ENCODE assay signal across 14 cellular contexts in genomic region chr6:41256383-41256782, GRCh38. TPM values are rescaled to one million over a fixed set of nuclear protein-coding genes. Genes with fewer than 3 reads are reported as not detected.
DNase-seq lines count a peak whose midpoint lies in the region; ATAC-seq and TF ChIP-seq lines count a peak whose summit lies in the region.
"Had no signal": no experiment of that assay in that cellular context is flagged by ENCODE, and none has a peak within 500 bp of the region (broad histone marks: within the 10 kb centered on the region; RNA-seq: fewer than 3 reads in every experiment).

No MANE protein-coding gene starts in this region.

- H3K9ac ChIP-seq in parathyroid adenoma, result no peak overlapping the region

- H3K4me1 Mint-ChIP-seq in GM23338, result no peaks in the 10 kb centered on the region

- H3K9me3 ChIP-seq in HEK293 (ENCODE audit: control insufficient read depth, insufficient read depth, low read depth, low read length) (no peaks in the 10 kb centered on the region; the same call in 1 of the 2 replicates), parathyroid adenoma (ENCODE audit: control insufficient read depth, low read length) (no peaks in the 10 kb centered on the region)

- DNase-seq in NCI-H2081 (lab: John Stamatoyannopoulos, UW), result no peak
- no peak for DNase-seq in NCI-H526 treated with DMSO at 0.1 percent for 48 hours (lab: John Stamatoyannopoulos, UW)
- no peak for DNase-seq in GM23338 (ENCODE audit: low spot score)
- DNase-seq: activated CD4-positive, alpha-beta T cell treated with anti-CD3 and anti-CD28 coated beads, Interleukin-2, amount 50 U/mL, for 48 hours; activated naive CD4-positive, alpha-beta T cell treated with anti-CD3 and anti-CD28 coated beads, Interleukin-2, amount 50 U/mL, for 16 hours; NCI-H2081 treated with DMSO at 0.1 percent for 48 hours had no signal

- H3K4me3 Mint-ChIP-seq in GM23338, result no peak overlapping the region
- H3K4me3 Mint-ChIP-seq: dendritic cell treated with granulocyte-macrophage colony-stimulating factor and Interleukin-4, amounts not matched to agents 40 ng/mL and 50 ng/mL, for 4 days; natural killer cell treated with Interleukin-12 subunit alpha and Interleukin-12 subunit beta and Interleukin-15 and Interleukin-18, amount 100 ng/mL, for 72 hours had no signal

- peaks cover 11% of the 10 kb centered on the region for H3K9me3 Mint-ChIP-seq in GM23338

- H3K4me3 ChIP-seq in HEK293 (ENCODE audit: low read depth, low read length) (no peak overlapping the region), parathyroid adenoma (ENCODE audit: low read depth, low read length) (no peak overlapping the region), GM23338 (no peak overlapping the region)

- H3K79me2 ChIP-seq in parathyroid adenoma (no peaks in the 10 kb centered on the region), GM23338 (replicated peaks; ENCODE audit: insufficient read depth) (no peaks in the 10 kb centered on the region)

- H3K4me2 ChIP-seq in parathyroid adenoma (ENCODE audit: low read length) (no peak overlapping the region), GM23338 (no peak overlapping the region)

- no peaks in the 10 kb centered on the region for H3K27me3 ChIP-seq in parathyroid adenoma (ENCODE audit: control insufficient read depth, insufficient read depth, low read length)
- no peaks in the 10 kb centered on the region for H3K27me3 ChIP-seq in GM23338 (ENCODE audit: insufficient read depth)

- no peaks in the 10 kb centered on the region for H3F3A ChIP-seq in GM23338 (replicated peaks; ENCODE audit: low read depth)

- CTCF ChIA-PET in HEK293 (lab: Yijun Ruan, JAX), result interaction anchor here (0.7 to 1.4 kb wide), 2 partner anchors 63 to 77 kb away, joined by 3 to 5 read pairs; no protein-coding TSS in a partner anchor

- H3K27ac Mint-ChIP-seq in GM23338, result no peak overlapping the region
- H3K27ac Mint-ChIP-seq: dendritic cell treated with granulocyte-macrophage colony-stimulating factor and Interleukin-4, amounts not matched to agents 40 ng/mL and 50 ng/mL, for 4 days; natural killer cell treated with Interleukin-12 subunit alpha and Interleukin-12 subunit beta and Interleukin-15 and Interleukin-18, amount 100 ng/mL, for 72 hours had no signal

- peaks cover 8% of the 10 kb centered on the region for H3K27me3 Mint-ChIP-seq in GM23338 (ENCODE audit: insufficient read depth, low read depth, poor library complexity)
- H3K27me3 Mint-ChIP-seq: dendritic cell treated with granulocyte-macrophage colony-stimulating factor and Interleukin-4, amounts not matched to agents 40 ng/mL and 50 ng/mL, for 4 days had no signal

- H2AFZ ChIP-seq in parathyroid adenoma (no peak overlapping the region), GM23338 (no peak overlapping the region)

- TF ChIP-seq CTCF in HEK293 (tag by site-specific recombination; IDR thresholded peaks at IDR 0.05) (no peak), parathyroid adenoma (IDR thresholded peaks at IDR 0.05) (no peak), GM23338 (conservative IDR thresholded peaks at IDR 0.05; ENCODE audit: low read depth in 2 of 2) (no peak)

- no peaks in the 10 kb centered on the region for H3K36me3 Mint-ChIP-seq in GM23338 (ENCODE audit: low read depth)

- H3K36me3 ChIP-seq in HEK293 (ENCODE audit: control insufficient read depth in 2 of 2, insufficient read depth in 1 of 2, low read length in 2 of 2), result no peaks in the 10 kb centered on the region
- H3K36me3 ChIP-seq in parathyroid adenoma (ENCODE audit: control insufficient read depth, insufficient read depth, low read length), result no peaks in the 10 kb centered on the region
- H3K36me3 ChIP-seq in GM23338 (ENCODE audit: insufficient read depth), result no peaks in the 10 kb centered on the region

- peak overlapping the region; percentile 80 for H3K27ac ChIP-seq in HEK293 (ENCODE audit: extremely low read depth, low read depth, low read length)
- peak overlapping the region; percentile 30 for H3K27ac ChIP-seq in parathyroid adenoma
- no peak overlapping the region for H3K27ac ChIP-seq in GM23338 (ENCODE audit: low read depth)

- ATAC-seq in GM18909 (IDR thresholded peaks at IDR 0.05; ENCODE audit: poor library complexity, unreplicated experiment) (peak; percentile 78), HG03521 (IDR thresholded peaks at IDR 0.05; ENCODE audit: unreplicated experiment) (peak; percentile 86), GM23338 (no peak)
- ATAC-seq: HCT116; natural killer cell treated with Interleukin-12 subunit alpha and Interleukin-12 subunit beta and Interleukin-15 and Interleukin-18, amount 100 ng/mL, for 72 hours had no signal

- POLR2A ChIA-PET in HEK293 (lab: Yijun Ruan, JAX), result no interaction called here

- H3K9me2 ChIP-seq in GM23338 (ENCODE audit: insufficient read depth), result peaks cover 7% of the 10 kb centered on the region

- peaks cover 24% of the 10 kb centered on the region for H3K4me1 ChIP-seq in HEK293 (ENCODE audit: control insufficient read depth, insufficient read depth, low read length)
- H3K4me1 ChIP-seq in parathyroid adenoma, result peaks cover 5% of the 10 kb centered on the region
- H3K4me1 ChIP-seq in GM23338 (ENCODE audit: insufficient read depth), result no peaks in the 10 kb centered on the region

- no peaks in the 10 kb centered on the region for H4K20me1 ChIP-seq in GM23338 (replicated peaks; ENCODE audit: insufficient read depth)

TF ChIP-seq in HEK293, 187 proteins besides CTCF, POLR2A, EP300 and RAD21 (continues in another document):
- TF ChIP-seq, protein P1, sequence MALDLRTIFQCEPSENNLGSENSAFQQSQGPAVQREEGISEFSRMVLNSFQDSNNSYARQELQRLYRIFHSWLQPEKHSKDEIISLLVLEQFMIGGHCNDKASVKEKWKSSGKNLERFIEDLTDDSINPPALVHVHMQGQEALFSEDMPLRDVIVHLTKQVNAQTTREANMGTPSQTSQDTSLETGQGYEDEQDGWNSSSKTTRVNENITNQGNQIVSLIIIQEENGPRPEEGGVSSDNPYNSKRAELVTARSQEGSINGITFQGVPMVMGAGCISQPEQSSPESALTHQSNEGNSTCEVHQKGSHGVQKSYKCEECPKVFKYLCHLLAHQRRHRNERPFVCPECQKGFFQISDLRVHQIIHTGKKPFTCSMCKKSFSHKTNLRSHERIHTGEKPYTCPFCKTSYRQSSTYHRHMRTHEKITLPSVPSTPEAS (tag by site-specific recombination; IDR thresholded peaks at IDR 0.05), result no peak
- no peak for TF ChIP-seq ZNF394 (tag by site-specific recombination; IDR thresholded peaks at IDR 0.05; ENCODE audit: borderline replicate concordance)
- no peak for TF ChIP-seq ZNF843 (tag by site-specific recombination; IDR thresholded peaks at IDR 0.05)
- TF ChIP-seq ZNF16 (tag by site-specific recombination; IDR thresholded peaks at IDR 0.05; ENCODE audit: low read depth), result no peak

TF ChIP-seq in GM23338, 12 proteins besides CTCF, POLR2A, EP300 and RAD21 (continues in another document):
- TF ChIP-seq, protein P2, sequence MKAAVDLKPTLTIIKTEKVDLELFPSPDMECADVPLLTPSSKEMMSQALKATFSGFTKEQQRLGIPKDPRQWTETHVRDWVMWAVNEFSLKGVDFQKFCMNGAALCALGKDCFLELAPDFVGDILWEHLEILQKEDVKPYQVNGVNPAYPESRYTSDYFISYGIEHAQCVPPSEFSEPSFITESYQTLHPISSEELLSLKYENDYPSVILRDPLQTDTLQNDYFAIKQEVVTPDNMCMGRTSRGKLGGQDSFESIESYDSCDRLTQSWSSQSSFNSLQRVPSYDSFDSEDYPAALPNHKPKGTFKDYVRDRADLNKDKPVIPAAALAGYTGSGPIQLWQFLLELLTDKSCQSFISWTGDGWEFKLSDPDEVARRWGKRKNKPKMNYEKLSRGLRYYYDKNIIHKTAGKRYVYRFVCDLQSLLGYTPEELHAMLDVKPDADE (IDR thresholded peaks at IDR 0.05), result no peak

RNA-seq across cellular contexts. Expression of gene TREML4, which starts 28.2 kb away (rescaled TPM):
- total RNA-seq in GM23338 (2014; rRNA removed; shearing (Covaris generic)), result not detected in 2 replicates
- not detected in 2 replicates for polyA plus RNA-seq in GM23338 (2016; fragmentation: Nextera tagmentation; extraction: Ambion mirVana)
- total RNA-seq: kidney epithelial cell; natural killer cell treated with Interleukin-12 subunit alpha and Interleukin-12 subunit beta and Interleukin-15 and Interleukin-18, amount 100 ng/mL, for 72 hours had no signal

RNA-seq across cellular contexts. Expression of gene TREM1, which starts 30.1 kb away (rescaled TPM):
- not detected in 2 replicates for total RNA-seq in GM23338 (2014; rRNA removed; shearing (Covaris generic))
- not detected in 2 replicates for polyA plus RNA-seq in GM23338 (2016; fragmentation: Nextera tagmentation; extraction: Ambion mirVana)

RNA-seq across cellular contexts. Expression of gene TREML2, which starts 55.4 kb away (rescaled TPM):
- total RNA-seq in GM23338 (2014; rRNA removed; shearing (Covaris generic)), result 0.07 TPM in 1 of 2 replicates, not detected in the other
- polyA plus RNA-seq in GM23338 (2016; fragmentation: Nextera tagmentation; extraction: Ambion mirVana), result 0.19 TPM in 1 of 2 replicates, not detected in the other
